In the genomic region with DNA sequence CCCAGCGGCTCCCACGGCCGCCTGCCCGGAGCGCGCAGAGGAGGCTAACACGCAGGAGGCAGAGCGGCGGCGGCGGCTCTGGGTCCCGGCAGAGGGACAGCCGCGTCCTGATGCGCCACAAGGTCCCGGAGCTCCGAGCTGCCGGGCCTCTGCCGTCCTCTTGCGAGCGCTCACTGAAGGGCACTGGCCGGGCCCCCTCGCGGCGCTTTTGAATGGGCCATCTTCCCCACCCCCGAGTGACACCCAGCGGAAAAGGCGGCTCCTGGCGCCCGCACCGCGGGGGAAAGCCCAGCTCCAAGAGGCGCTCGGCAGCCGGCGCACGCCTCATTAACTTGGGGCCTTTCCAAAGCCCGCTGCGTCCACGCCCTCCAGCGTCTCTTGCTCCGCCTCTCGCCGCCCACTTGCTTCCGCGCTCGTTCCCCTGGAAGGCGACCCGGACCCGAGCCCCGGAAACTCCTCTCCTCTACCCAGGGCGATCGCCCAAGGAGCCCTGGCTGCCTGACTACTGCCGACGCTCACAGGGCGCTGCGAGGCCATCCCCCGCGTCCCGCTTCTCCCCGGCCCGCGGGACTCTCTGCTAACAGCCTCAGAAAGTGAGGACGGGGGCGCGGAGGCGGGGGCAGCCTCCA, we compare ENCODE assay signal across 1 cellular context.
A peak's percentile ranks its signal among the peaks of the same experiment; 100 is the strongest.
TF ChIP-seq lines count a peak whose summit lies in the region.

A gene (minus strand): TSS at position 363 of the 629 bp plus-strand sequence.

TF ChIP-seq in H1, 55 proteins besides CTCF, POLR2A, EP300 and RAD21:
- TF ChIP-seq, protein P1, sequence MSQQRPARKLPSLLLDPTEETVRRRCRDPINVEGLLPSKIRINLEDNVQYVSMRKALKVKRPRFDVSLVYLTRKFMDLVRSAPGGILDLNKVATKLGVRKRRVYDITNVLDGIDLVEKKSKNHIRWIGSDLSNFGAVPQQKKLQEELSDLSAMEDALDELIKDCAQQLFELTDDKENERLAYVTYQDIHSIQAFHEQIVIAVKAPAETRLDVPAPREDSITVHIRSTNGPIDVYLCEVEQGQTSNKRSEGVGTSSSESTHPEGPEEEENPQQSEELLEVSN (IDR thresholded peaks at IDR 0.05): peak; percentile 9; the same call in 1 of the 2 replicates
- TF ChIP-seq, protein P2, sequence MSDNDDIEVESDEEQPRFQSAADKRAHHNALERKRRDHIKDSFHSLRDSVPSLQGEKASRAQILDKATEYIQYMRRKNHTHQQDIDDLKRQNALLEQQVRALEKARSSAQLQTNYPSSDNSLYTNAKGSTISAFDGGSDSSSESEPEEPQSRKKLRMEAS (IDR thresholded peaks at IDR 0.05): peak; percentile 46; the same call in 1 of the 2 replicates
- peak; percentile 79 for TF ChIP-seq TAF1 (IDR thresholded peaks at IDR 0.05; ENCODE audit: low read depth, low read length)
- TF ChIP-seq JUND (IDR thresholded peaks at IDR 0.05; ENCODE audit: low read length): no peak
- TF ChIP-seq TBP (IDR thresholded peaks at IDR 0.05; ENCODE audit: low read depth, low read length): peak; percentile 75
- peak; percentile 14; the same call in 1 of the 2 replicates for TF ChIP-seq SUZ12 (IDR thresholded peaks at IDR 0.05; ENCODE audit: low read length)
- TF ChIP-seq EGR1 (IDR thresholded peaks at IDR 0.05; ENCODE audit: borderline replicate concordance, low read depth, low read length): 0 out of 2 replicates have a peak, but pooled peaks have one; percentile 2
- peak; percentile 53 for TF ChIP-seq ASH2L (IDR thresholded peaks at IDR 0.05; ENCODE audit: low read length)
- no peak for TF ChIP-seq SAP30 (IDR thresholded peaks at IDR 0.05; ENCODE audit: insufficient read depth, insufficient replicate concordance, low read length)
- TF ChIP-seq HDAC2 (IDR thresholded peaks at IDR 0.05; ENCODE audit: borderline replicate concordance in 1 of 2, low read depth in 2 of 2, low read length in 2 of 2): peak; percentile 16 to 75; a peak in 2 of 4 replicates
- TF ChIP-seq TAF7 (optimal IDR thresholded peaks at IDR 0.05; ENCODE audit: borderline replicate concordance, low read depth, low read length): peak; percentile 80
- TF ChIP-seq RBBP5 (IDR thresholded peaks at IDR 0.05; ENCODE audit: borderline replicate concordance, low read depth, low read length): peak; percentile 84
- TF ChIP-seq CREB1 (IDR thresholded peaks at IDR 0.05): no peak; the same call in 1 of the 2 replicates
- TF ChIP-seq KDM4A (IDR thresholded peaks at IDR 0.05; ENCODE audit: low read depth, low read length, severe bottlenecking): peak; percentile 3
- no peak for TF ChIP-seq NANOG (IDR thresholded peaks at IDR 0.05; ENCODE audit: insufficient read depth, low read depth, low read length, poor library complexity, severe bottlenecking)
TF ChIP-seq in H1: peak in this region for 11.
